In genomic region chr7:22442187-22442886, GRCh38 we compare ENCODE assay signal across 1 cellular context.
TF ChIP-seq lines count a peak whose summit lies in the region.

No MANE protein-coding gene starts in this region.

TF ChIP-seq in GM23338, 12 proteins besides CTCF, POLR2A, EP300 and RAD21 (continued from another document):
- TF ChIP-seq STAT1 (IDR thresholded peaks at IDR 0.05; ENCODE audit: unreplicated experiment) (no peak), ZNF114 (CRISPR knock-in tag; IDR thresholded peaks at IDR 0.05) (no peak), CREB1 (CRISPR knock-in tag; IDR thresholded peaks at IDR 0.05; ENCODE audit: low read depth) (no peak), POLR2AphosphoS5 (IDR thresholded peaks at IDR 0.05; ENCODE audit: low read depth) (no peak), NANOG (IDR thresholded peaks at IDR 0.05; ENCODE audit: borderline replicate concordance) (no peak), REST (IDR thresholded peaks at IDR 0.05; ENCODE audit: unreplicated experiment) (no peak), ETS1 (IDR thresholded peaks at IDR 0.05) (no peak)
